In genomic region chrX:14029425-14030247, GRCh38 we compare ENCODE assay signal across 8 cellular contexts. TPM values are rescaled to one million over a fixed set of nuclear protein-coding genes. Genes with fewer than 3 reads are reported as not detected.
DNase-seq lines count a peak whose midpoint lies in the region; ATAC-seq and TF ChIP-seq lines count a peak whose summit lies in the region.

Gene GEMIN8 (minus strand): TSS chrX:14029892. CDS start chrX:14021478, 8,414 bp downstream.

- no peaks in the 10 kb centered on the region for H3K36me3 ChIP-seq in kidney epithelial cell (ENCODE audit: control insufficient read depth, insufficient read depth, low read length)

- TF ChIP-seq CTCF in kidney epithelial cell (IDR thresholded peaks at IDR 0.05; ENCODE audit: insufficient read depth, low read length, poor library complexity, severe bottlenecking): no peak

- no peaks in the 10 kb centered on the region for H3K27me3 ChIP-seq in kidney epithelial cell (ENCODE audit: control insufficient read depth, insufficient read depth, low read length)

- peak; percentile 91 for ATAC-seq in GM18909 (IDR thresholded peaks at IDR 0.05; ENCODE audit: poor library complexity, unreplicated experiment)
- ATAC-seq in HG03196 (IDR thresholded peaks at IDR 0.05; ENCODE audit: unreplicated experiment): peak; percentile 78

- DNase-seq in AG08396 (ENCODE audit: low spot score) (peak; percentile 93), NCI-H446 (lab: John Stamatoyannopoulos, UW) (peak; percentile 75 to 93), cerebellum (ENCODE audit: low spot score) (peak; percentile 74), kidney epithelial cell (ENCODE audit: low read depth) (peak; percentile 44)
- peak; percentile 78 for DNase-seq in activated CD4-positive, alpha-beta T cell treated with anti-CD3 and anti-CD28 coated beads for 1 hour
- peak; percentile 73 to 80 for DNase-seq in stimulated activated CD4-positive, alpha-beta T cell treated with anti-CD3 and anti-CD28 coated beads, Interleukin-15, amount 100 ng/mL, for 48 hours (ENCODE audit: low read depth in 2 of 2)

- H3K4me3 ChIP-seq in kidney epithelial cell (ENCODE audit: low read depth, low read length): peak within 1 kb of the TSS; percentile 65

RNA-seq across cellular contexts. Expression of gene GEMIN8, which starts in this region (rescaled TPM):
- total RNA-seq in cerebellum: 19.2 TPM
- 14.4 and 19.1 TPM in 2 replicates for total RNA-seq in kidney epithelial cell

Comparison
In these comparisons a context has a peak if more than half of its experiments do, and no peak if none do; other contexts are left out.
1. Peak in every context shown above with its lines: DNase-seq, ATAC-seq and H3K4me3 ChIP-seq.